1 cellular context compared by ENCODE assay signal in the genomic region with DNA sequence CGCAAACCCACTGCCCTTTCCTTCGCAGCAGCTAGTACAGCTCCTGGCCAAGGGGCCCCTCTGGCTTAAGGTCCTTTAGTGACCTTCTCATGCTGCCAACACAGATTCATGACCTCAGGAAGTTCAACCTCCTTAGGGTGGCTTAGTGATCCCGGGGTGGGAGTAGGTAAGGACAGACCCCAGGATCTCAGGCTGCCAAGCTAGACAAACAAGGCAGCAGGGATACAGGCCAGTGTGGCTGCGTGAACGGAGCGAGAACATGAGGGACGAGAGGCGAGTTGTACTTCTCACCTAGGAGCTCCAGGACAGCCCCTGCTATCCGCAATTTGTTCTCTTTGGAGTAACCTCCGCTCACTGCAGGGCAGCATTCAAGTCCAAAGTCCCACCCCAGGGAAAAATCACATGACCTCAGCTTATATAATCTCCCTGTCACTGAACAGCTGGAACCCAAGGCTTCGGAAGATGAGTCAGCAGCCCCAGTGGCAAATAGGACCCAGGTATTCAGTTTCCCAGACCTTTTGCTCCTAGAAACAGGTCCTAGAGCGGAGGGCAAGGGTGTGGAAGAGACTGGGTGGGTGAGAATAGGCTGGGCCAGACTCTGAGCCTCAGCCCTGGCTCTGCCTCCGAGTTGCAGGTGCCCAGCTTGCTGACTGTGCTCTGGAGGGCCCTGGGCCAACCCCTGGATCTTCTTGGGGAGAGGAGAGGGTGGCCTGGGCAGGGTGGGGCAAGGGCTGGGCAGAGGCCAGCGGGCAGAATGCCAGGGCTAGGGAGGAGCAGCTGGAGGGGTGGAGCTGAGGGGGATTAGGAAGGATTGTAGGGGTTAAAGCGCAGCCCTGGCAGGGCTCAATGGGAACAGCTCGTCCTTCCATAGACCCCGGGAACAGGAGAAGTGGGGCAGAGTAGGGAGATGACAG.
TF ChIP-seq lines count a peak whose summit lies in the region.

No MANE protein-coding gene starts in this region.

TF ChIP-seq in HEK293, 187 proteins besides CTCF, POLR2A, EP300 and RAD21 (continued from another document):
- TF ChIP-seq, protein P1, sequence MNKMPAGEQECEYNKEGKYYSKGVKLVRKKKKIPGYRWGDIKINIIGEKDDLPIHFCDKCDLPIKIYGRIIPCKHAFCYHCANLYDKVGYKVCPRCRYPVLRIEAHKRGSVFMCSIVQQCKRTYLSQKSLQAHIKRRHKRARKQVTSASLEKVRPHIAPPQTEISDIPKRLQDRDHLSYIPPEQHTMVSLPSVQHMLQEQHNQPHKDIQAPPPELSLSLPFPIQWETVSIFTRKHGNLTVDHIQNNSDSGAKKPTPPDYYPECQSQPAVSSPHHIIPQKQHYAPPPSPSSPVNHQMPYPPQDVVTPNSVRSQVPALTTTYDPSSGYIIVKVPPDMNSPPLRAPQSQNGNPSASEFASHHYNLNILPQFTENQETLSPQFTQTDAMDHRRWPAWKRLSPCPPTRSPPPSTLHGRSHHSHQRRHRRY (tag by site-specific recombination; IDR thresholded peaks at IDR 0.05) = no peak
- TF ChIP-seq, protein P2, sequence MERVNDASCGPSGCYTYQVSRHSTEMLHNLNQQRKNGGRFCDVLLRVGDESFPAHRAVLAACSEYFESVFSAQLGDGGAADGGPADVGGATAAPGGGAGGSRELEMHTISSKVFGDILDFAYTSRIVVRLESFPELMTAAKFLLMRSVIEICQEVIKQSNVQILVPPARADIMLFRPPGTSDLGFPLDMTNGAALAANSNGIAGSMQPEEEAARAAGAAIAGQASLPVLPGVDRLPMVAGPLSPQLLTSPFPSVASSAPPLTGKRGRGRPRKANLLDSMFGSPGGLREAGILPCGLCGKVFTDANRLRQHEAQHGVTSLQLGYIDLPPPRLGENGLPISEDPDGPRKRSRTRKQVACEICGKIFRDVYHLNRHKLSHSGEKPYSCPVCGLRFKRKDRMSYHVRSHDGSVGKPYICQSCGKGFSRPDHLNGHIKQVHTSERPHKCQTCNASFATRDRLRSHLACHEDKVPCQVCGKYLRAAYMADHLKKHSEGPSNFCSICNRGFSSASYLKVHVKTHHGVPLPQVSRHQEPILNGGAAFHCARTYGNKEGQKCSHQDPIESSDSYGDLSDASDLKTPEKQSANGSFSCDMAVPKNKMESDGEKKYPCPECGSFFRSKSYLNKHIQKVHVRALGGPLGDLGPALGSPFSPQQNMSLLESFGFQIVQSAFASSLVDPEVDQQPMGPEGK (tag by site-specific recombination; IDR thresholded peaks at IDR 0.05) = 0 out of 2 replicates have a peak, but pooled peaks have one; percentile 22
- TF ChIP-seq ZNF16 (tag by site-specific recombination; IDR thresholded peaks at IDR 0.05; ENCODE audit: low read depth) (no peak), ZNF157 (tag by site-specific recombination; IDR thresholded peaks at IDR 0.05) (no peak), ZNF335 (tag by site-specific recombination; conservative IDR thresholded peaks at IDR 0.05) (peak; percentile 33; the same call in 1 of the 2 replicates), ZSCAN16 (tag by site-specific recombination; IDR thresholded peaks at IDR 0.05) (no peak)
